Comparison of ENCODE assay signal across 9 cellular contexts in the genomic region with DNA sequence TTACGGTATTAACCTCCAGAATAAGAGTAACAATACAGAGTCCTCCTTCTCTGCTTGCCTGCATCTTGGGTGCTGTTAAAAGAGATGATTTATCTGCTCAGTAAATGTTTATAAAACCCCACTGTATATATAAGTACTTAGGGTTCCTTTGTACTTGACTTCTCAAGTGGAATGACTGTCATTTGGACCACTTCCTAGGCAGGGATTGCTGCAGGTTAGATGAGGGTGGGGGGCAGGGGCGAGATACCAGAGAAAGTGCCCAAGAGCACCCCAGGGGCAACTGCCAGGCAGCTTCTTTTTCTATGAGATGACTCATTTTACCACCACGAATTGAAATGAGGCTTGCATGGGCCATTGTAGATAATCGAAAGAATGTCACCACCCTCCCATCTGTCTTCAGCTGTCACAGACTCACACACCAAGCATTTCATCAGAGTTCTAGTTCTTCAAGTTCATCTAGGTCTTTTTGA.
DNase-seq lines count a peak whose midpoint lies in the region; ATAC-seq, FAIRE-seq and TF ChIP-seq lines count a peak whose summit lies in the region.
"Had no signal": no experiment of that assay in that cellular context is flagged by ENCODE, and none has a peak within 500 bp of the region (broad histone marks: within the 10 kb centered on the region; RNA-seq: fewer than 3 reads in every experiment).

No MANE protein-coding gene starts in this region.

- H3K27me3 Mint-ChIP-seq in Caco-2 (ENCODE audit: insufficient read depth, unreplicated experiment) = no peaks in the 10 kb centered on the region
- H3K27me3 Mint-ChIP-seq in activated T-helper 1 cell treated with anti-CD3 and anti-CD28 coated beads, Interleukin-12 subunit alpha, Interleukin-12 subunit beta, Interleukin-2, Interleukin-4 antibody, amounts not matched to agents 30 ng/mL and 10 ng/mL and 1 ng/mL, durations not matched to agents 14 hours and 24 hours and 36 hours (ENCODE audit: insufficient read depth) = no peaks in the 10 kb centered on the region

- DNase-seq in Caco-2 (peak; percentile 55 to 67), H54 (ENCODE audit: insufficient read length, low spot score) (peak; percentile 65), SW480 (ENCODE audit: low spot score) (peak; percentile 78), left colon (no peak), NCI-H1092 (lab: John Stamatoyannopoulos, UW) (no peak), sciatic nerve (ENCODE audit: low spot score) (no peak)
- no peak for DNase-seq in activated T-helper 1 cell treated with anti-CD3 and anti-CD28 coated beads, Interleukin-12 subunit alpha, Interleukin-12 subunit beta, Interleukin-2, Interleukin-4 antibody, amounts not matched to agents 30 ng/mL and 10 ng/mL and 1 ng/mL, durations not matched to agents 14 hours and 24 hours and 36 hours (ENCODE audit: low spot score)
- DNase-seq: aorta had no signal

- CTCF ChIA-PET in Caco-2 (lab: Charles Lee) = interaction anchor here (0.6 to 1.1 kb wide), 2 partner anchors 11 to 146 kb away, joined by 3 to 4 read pairs; no protein-coding TSS in a partner anchor

- H3K4me3 ChIP-seq in Caco-2 (ENCODE audit: low read depth, low read length) = no peak overlapping the region

- peak overlapping the region; percentile 51 for H3K27ac Mint-ChIP-seq in Caco-2 (ENCODE audit: unreplicated experiment)
- no peak overlapping the region for H3K27ac Mint-ChIP-seq in activated T-helper 1 cell treated with anti-CD3 and anti-CD28 coated beads, Interleukin-12 subunit alpha, Interleukin-12 subunit beta, Interleukin-2, Interleukin-4 antibody, amounts not matched to agents 30 ng/mL and 10 ng/mL and 1 ng/mL, durations not matched to agents 14 hours and 24 hours and 36 hours

- peaks cover 27% of the 10 kb centered on the region for H3K4me1 ChIP-seq in Caco-2

- no peak for FAIRE-seq in H54 (lab: Jason Lieb, UNC)

- H3K4me1 Mint-ChIP-seq in Caco-2 (ENCODE audit: low read depth, unreplicated experiment) = peaks cover 16% of the 10 kb centered on the region
- H3K4me1 Mint-ChIP-seq in activated T-helper 1 cell treated with anti-CD3 and anti-CD28 coated beads, Interleukin-12 subunit alpha, Interleukin-12 subunit beta, Interleukin-2, Interleukin-4 antibody, amounts not matched to agents 30 ng/mL and 10 ng/mL and 1 ng/mL, durations not matched to agents 14 hours and 24 hours and 36 hours (ENCODE audit: low read depth) = no peaks in the 10 kb centered on the region

- no peaks in the 10 kb centered on the region; the same call in 1 of the 2 replicates for H3K36me3 ChIP-seq in Caco-2 (ENCODE audit: control insufficient read depth, insufficient read depth, low read length)

- peaks cover 10% of the 10 kb centered on the region for H3K36me3 Mint-ChIP-seq in Caco-2 (ENCODE audit: insufficient read depth, unreplicated experiment)
- H3K36me3 Mint-ChIP-seq in activated T-helper 1 cell treated with anti-CD3 and anti-CD28 coated beads, Interleukin-12 subunit alpha, Interleukin-12 subunit beta, Interleukin-2, Interleukin-4 antibody, amounts not matched to agents 30 ng/mL and 10 ng/mL and 1 ng/mL, durations not matched to agents 14 hours and 24 hours and 36 hours (ENCODE audit: low read depth) = no peaks in the 10 kb centered on the region

- H3K9me3 ChIP-seq in Caco-2 = peaks cover 6% of the 10 kb centered on the region; the same call in 1 of the 2 replicates

- no TSS peak for BruUV-seq in Caco-2 (replicated peaks; lab: Mats Ljungman, UMichigan)

- intact Hi-C loops in Caco-2 (cut with micrococcal nuclease; ENCODE audit: unreplicated experiment) (no loop called here), left colon (cut with DNase I, micrococcal nuclease) (no loop called here), sciatic nerve (cut with DNase I) (no loop called here)
- intact Hi-C loops in activated T-helper 1 cell treated with anti-CD3 and anti-CD28 coated beads, Interleukin-12 subunit alpha, Interleukin-12 subunit beta, Interleukin-2, Interleukin-4 antibody, amounts not matched to agents 30 ng/mL and 10 ng/mL and 1 ng/mL, durations not matched to agents 14 hours and 24 hours and 36 hours (cut with micrococcal nuclease) = no loop called here

- peaks cover 7% of the 10 kb centered on the region for H3K9me3 Mint-ChIP-seq in Caco-2 (ENCODE audit: unreplicated experiment)
- H3K9me3 Mint-ChIP-seq in activated T-helper 1 cell treated with anti-CD3 and anti-CD28 coated beads, Interleukin-12 subunit alpha, Interleukin-12 subunit beta, Interleukin-2, Interleukin-4 antibody, amounts not matched to agents 30 ng/mL and 10 ng/mL and 1 ng/mL, durations not matched to agents 14 hours and 24 hours and 36 hours = peaks cover 8% of the 10 kb centered on the region

- no peaks in the 10 kb centered on the region for H3K27me3 ChIP-seq in Caco-2 (replicated peaks; ENCODE audit: control insufficient read depth, insufficient read depth, low read length)

- H3K4me3 Mint-ChIP-seq in Caco-2 (ENCODE audit: unreplicated experiment) = peak overlapping the region; percentile 40
- no peak overlapping the region for H3K4me3 Mint-ChIP-seq in activated T-helper 1 cell treated with anti-CD3 and anti-CD28 coated beads, Interleukin-12 subunit alpha, Interleukin-12 subunit beta, Interleukin-2, Interleukin-4 antibody, amounts not matched to agents 30 ng/mL and 10 ng/mL and 1 ng/mL, durations not matched to agents 14 hours and 24 hours and 36 hours

- ATAC-seq in left colon (peak; percentile 31), sciatic nerve (no peak), HG03025 (IDR thresholded peaks at IDR 0.05; ENCODE audit: low FRiP score, unreplicated experiment) (no peak)

- TF ChIP-seq CTCF in Caco-2 (IDR thresholded peaks at IDR 0.05; ENCODE audit: insufficient read depth in 1 of 2, low read depth in 1 of 2, low read length in 1 of 2, severe bottlenecking in 1 of 2, unreplicated experiment in 1 of 2) = no peak

- POLR2A ChIA-PET in Caco-2 (lab: Charles Lee) = no interaction called here

- no peak for TF ChIP-seq POLR2A in H54 (IDR thresholded peaks at IDR 0.05; ENCODE audit: low read depth, low read length)

Comparison
In these comparisons a context has a peak if more than half of its experiments do, and no peak if none do; other contexts are left out.
1. DNase-seq: peak in Caco-2 (2 of 2), H54 (single experiment) and SW480 (single experiment); none in left colon (0 of 2), NCI-H1092 (single experiment), sciatic nerve (single experiment) and activated T-helper 1 cell treated with anti-CD3 and anti-CD28 coated beads, Interleukin-12 subunit alpha, Interleukin-12 subunit beta, Interleukin-2, Interleukin-4 antibody, amounts not matched to agents 30 ng/mL and 10 ng/mL and 1 ng/mL, durations not matched to agents 14 hours and 24 hours and 36 hours (single experiment).